ENCODE assay signal across 8 cellular contexts in genomic region chr13:74575729-74576125, GRCh38.
DNase-seq lines count a peak whose midpoint lies in the region; ATAC-seq, FAIRE-seq and TF ChIP-seq lines count a peak whose summit lies in the region.

No MANE protein-coding gene starts in this region.

- H3K27ac ChIP-seq in H9 (ENCODE audit: insufficient read length, low read depth, low read length) (no peak overlapping the region), hepatocyte (no peak overlapping the region), prostate gland (no peak overlapping the region)

- H4K8ac ChIP-seq in H9 (replicated peaks; ENCODE audit: insufficient read length, low read depth, low read length) = no peak overlapping the region

- H4K20me1 ChIP-seq in H9 (ENCODE audit: control insufficient read depth, insufficient read depth, insufficient read length) = no peaks in the 10 kb centered on the region
- no peaks in the 10 kb centered on the region for H4K20me1 ChIP-seq in hepatocyte (ENCODE audit: insufficient read depth, poor library complexity, severe bottlenecking)

- H3K27me3 ChIP-seq in H9 (ENCODE audit: insufficient read depth, low read length) = no peaks in the 10 kb centered on the region
- no peaks in the 10 kb centered on the region for H3K27me3 ChIP-seq in hepatocyte
- no peaks in the 10 kb centered on the region for H3K27me3 ChIP-seq in prostate gland (replicated peaks; ENCODE audit: insufficient read depth)

- H4K91ac ChIP-seq in H9 (ENCODE audit: insufficient read length, low read depth, low read length) = no peak overlapping the region

- DNase-seq in ACHN (peak; percentile 8), H9 (peak; percentile 81), T-helper 9 cell (peak; percentile 21), astrocyte of the hippocampus (ENCODE audit: low read depth, low spot score) (peak; percentile 74), hepatocyte (ENCODE audit: low spot score) (peak; percentile 69), prostate gland (ENCODE audit: low spot score) (no peak), urothelium cell line (ENCODE audit: low spot score) (peak; percentile 62)

- in situ Hi-C loops in ACHN (cut with HindIII; ENCODE audit: low pct_ligation_motif_present, low pct_unique_long_range_greater_than_20kb, low sequenced_read_pairs) = no loop called here

- H3K9me3 ChIP-seq in H9 (ENCODE audit: control insufficient read depth, low read depth, low read length) (no peaks in the 10 kb centered on the region), hepatocyte (ENCODE audit: low read depth) (no peaks in the 10 kb centered on the region), prostate gland (no peaks in the 10 kb centered on the region)

- H2BK12ac ChIP-seq in H9 (ENCODE audit: insufficient read length, low read depth, low read length) = no peak overlapping the region

- peak overlapping the region; percentile 71 to 78 for H3K4me3 Mint-ChIP-seq in H9

- no peak overlapping the region for H3K27ac Mint-ChIP-seq in H9

- H3K36me3 ChIP-seq in hepatocyte (replicated peaks; ENCODE audit: insufficient read depth, low read depth) (no peaks in the 10 kb centered on the region), prostate gland (no peaks in the 10 kb centered on the region)

- no peak overlapping the region for H2BK120ac ChIP-seq in H9 (ENCODE audit: low read depth, low read length, poor library complexity, severe bottlenecking)

- ATAC-seq in HG03097 (IDR thresholded peaks at IDR 0.05; ENCODE audit: low FRiP score, unreplicated experiment) = no peak

- H3K4me2 ChIP-seq in H9 (ENCODE audit: insufficient read depth, insufficient read length, low read length) (peak overlapping the region; percentile 90), hepatocyte (peak overlapping the region; percentile 82)

- no peaks in the 10 kb centered on the region for H3K79me1 ChIP-seq in H9 (ENCODE audit: insufficient read depth, low read depth, low read length, poor library complexity, severe bottlenecking)

- H2AFZ ChIP-seq in H9 (ENCODE audit: low read length) (peak overlapping the region; percentile 26), hepatocyte (peak overlapping the region; percentile 47)

- no peak for FAIRE-seq in urothelium cell line (lab: Jason Lieb, UNC)

- H3K56ac ChIP-seq in H9 (ENCODE audit: insufficient read length, low read depth, low read length) = no peak overlapping the region

- no peak overlapping the region for H3K4ac ChIP-seq in H9 (ENCODE audit: low read depth, low read length)

- H3K4me1 Mint-ChIP-seq in H9 = peaks cover 20 to 21% of the 10 kb centered on the region in 2 experiments

- no peak overlapping the region for H2BK5ac ChIP-seq in H9 (ENCODE audit: insufficient read length, low read length)

- TF ChIP-seq CTCF in H9 (conservative IDR thresholded peaks at IDR 0.05) (no peak), hepatocyte (IDR thresholded peaks at IDR 0.05; ENCODE audit: poor library complexity) (no peak), prostate gland (IDR thresholded peaks at IDR 0.05) (no peak)

- no CpG with 5 or more reads among the region's 29 CpGs for WGBS in H9 (ENCODE audit: extremely low coverage, insufficient read length, low lambda C conversion rate)
- WGBS in hepatocyte (ENCODE audit: low lambda C conversion rate, missing lambda C conversion rate) = 2% methylated on average over 27 of the region's 29 CpGs
- WGBS in prostate gland = 1% methylated on average over 22 of the region's 29 CpGs

- no peaks in the 10 kb centered on the region for H3K4me1 ChIP-seq in H9 (ENCODE audit: insufficient read depth, low read length)
- no peaks in the 10 kb centered on the region for H3K4me1 ChIP-seq in hepatocyte (ENCODE audit: insufficient read depth)
- no peaks in the 10 kb centered on the region for H3K4me1 ChIP-seq in prostate gland (replicated peaks)

- H3K18ac ChIP-seq in H9 (ENCODE audit: insufficient read length, low read depth, low read length) = no peak overlapping the region

- H3K9me2 ChIP-seq in hepatocyte (replicated peaks; ENCODE audit: insufficient read depth) = no peaks in the 10 kb centered on the region

- H3K79me2 ChIP-seq in H9 (ENCODE audit: insufficient read depth, low read length) (no peaks in the 10 kb centered on the region), hepatocyte (no peaks in the 10 kb centered on the region)

- no peak overlapping the region for H2BK20ac ChIP-seq in H9 (ENCODE audit: low read depth, low read length, poor library complexity, severe bottlenecking)

- TF ChIP-seq POLR2A in prostate gland (IDR thresholded peaks at IDR 0.05) = no peak

- peaks cover 27% of the 10 kb centered on the region for H3K27me3 Mint-ChIP-seq in H9 (ENCODE audit: low read depth)

- no peak overlapping the region for H2AK5ac ChIP-seq in H9 (ENCODE audit: insufficient read length, low read length)

- H3K23ac ChIP-seq in H9 (ENCODE audit: insufficient read length, low read depth, low read length) = no peak overlapping the region

- H3T11ph ChIP-seq in H9 (ENCODE audit: low read length) = no peak overlapping the region

- no peak overlapping the region for H4K5ac ChIP-seq in H9 (ENCODE audit: insufficient read length, low read depth, low read length)

- intact Hi-C loops in prostate gland (cut with DNase I) = no loop called here

- H2BK15ac ChIP-seq in H9 (ENCODE audit: low read depth, low read length) = no peak overlapping the region

- H3K36me3 Mint-ChIP-seq in H9 (ENCODE audit: insufficient read depth in 1 of 3, low read depth in 3 of 3) = no peaks in the 10 kb centered on the region

- H3K4me3 ChIP-seq in hepatocyte (peak overlapping the region; percentile 30), prostate gland (peak overlapping the region; percentile 5 to 15)

- H3K23me2 ChIP-seq in H9 (ENCODE audit: insufficient read length, low read depth, low read length, poor library complexity, severe bottlenecking) = peaks cover 6% of the 10 kb centered on the region

- H3K9ac ChIP-seq in H9 (ENCODE audit: extremely low read depth, insufficient read length, low read length) = no peak overlapping the region

- no peak overlapping the region for H3K14ac ChIP-seq in H9 (ENCODE audit: insufficient read depth, low read length)

- no peaks in the 10 kb centered on the region for H3K9me3 Mint-ChIP-seq in H9
